ENCODE assay signal across 1 cellular context in the genomic region with DNA sequence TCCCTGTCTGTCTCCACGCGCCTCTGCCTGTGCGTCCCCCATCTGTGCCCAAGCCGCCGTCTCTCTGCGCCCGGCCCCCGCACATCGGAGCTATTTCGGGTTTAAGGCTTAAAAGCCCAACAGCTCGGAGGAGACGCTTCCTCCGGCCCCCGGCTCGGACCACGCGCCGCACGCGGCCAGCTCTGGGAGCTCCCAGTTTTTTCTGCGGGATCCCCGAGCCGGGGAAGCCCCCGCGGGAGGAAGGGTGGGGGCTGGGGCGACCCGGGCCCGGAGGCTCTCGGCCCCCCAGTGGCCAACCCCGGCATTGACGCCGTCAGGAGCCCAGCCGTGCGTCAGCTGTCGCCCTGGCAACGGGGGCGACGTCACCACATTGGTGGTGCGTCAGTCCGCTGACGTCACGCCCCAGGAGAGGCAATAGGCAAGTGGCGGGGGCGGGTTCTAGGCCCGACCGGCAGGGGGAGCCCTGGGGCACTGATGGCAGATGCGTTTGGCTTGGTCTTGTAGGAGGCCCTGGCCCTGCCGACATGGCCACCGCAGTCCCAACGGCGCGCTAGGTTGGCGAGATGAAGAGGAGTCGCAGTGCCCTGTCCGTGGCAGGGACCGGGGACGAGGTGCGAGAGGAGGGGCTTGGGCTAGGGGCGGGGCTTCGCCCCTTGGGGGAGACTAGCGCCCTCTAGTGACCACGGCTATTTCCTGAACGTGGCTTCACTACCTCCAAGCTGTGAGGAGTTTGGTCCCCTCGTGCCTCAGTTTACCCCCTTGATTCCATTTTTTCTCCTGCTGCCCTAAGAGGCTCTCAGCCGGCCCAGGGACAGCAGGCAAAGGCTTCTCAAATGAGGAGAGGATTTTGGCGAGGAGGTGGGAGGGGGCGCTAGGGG.
TF ChIP-seq lines count a peak whose summit lies in the region.

No MANE protein-coding gene starts in this region.

TF ChIP-seq in HepG2, 621 proteins besides CTCF, POLR2A, EP300 and RAD21 (continued from another document and continues in another):
- TF ChIP-seq, protein P1, sequence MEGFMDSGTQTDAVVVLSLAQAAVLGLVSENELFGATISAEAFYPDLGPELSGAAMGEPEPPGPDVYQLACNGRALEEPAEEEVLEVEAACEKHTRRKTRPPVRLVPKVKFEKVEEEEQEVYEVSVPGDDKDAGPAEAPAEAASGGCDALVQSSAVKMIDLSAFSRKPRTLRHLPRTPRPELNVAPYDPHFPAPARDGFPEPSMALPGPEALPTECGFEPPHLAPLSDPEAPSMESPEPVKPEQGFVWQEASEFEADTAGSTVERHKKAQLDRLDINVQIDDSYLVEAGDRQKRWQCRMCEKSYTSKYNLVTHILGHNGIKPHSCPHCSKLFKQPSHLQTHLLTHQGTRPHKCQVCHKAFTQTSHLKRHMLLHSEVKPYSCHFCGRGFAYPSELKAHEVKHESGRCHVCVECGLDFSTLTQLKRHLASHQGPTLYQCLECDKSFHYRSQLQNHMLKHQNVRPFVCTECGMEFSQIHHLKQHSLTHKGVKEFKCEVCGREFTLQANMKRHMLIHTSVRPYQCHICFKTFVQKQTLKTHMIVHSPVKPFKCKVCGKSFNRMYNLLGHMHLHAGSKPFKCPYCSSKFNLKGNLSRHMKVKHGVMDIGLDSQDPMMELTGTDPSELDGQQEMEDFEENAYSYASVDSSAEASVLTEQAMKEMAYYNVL (CRISPR knock-in tag; IDR thresholded peaks at IDR 0.05; ENCODE audit: borderline replicate concordance): peak; percentile 91
- TF ChIP-seq HCFC1 (IDR thresholded peaks at IDR 0.05; ENCODE audit: low read depth, low read length) (no peak), RFX5 (IDR thresholded peaks at IDR 0.05; ENCODE audit: low read depth, low read length) (peak; percentile 93), ZNF605 (CRISPR knock-in tag; IDR thresholded peaks at IDR 0.05) (peak; percentile 81; the same call in 1 of the 2 replicates), GZF1 (CRISPR knock-in tag; IDR thresholded peaks at IDR 0.05) (no peak), GABPB1 (CRISPR knock-in tag; IDR thresholded peaks at IDR 0.05) (peak; percentile 89), SP1 (IDR thresholded peaks at IDR 0.05) (no peak), SP1 (CRISPR knock-in tag; IDR thresholded peaks at IDR 0.05) (peak; percentile 88), RBM22 (optimal IDR thresholded peaks at IDR 0.05; ENCODE audit: low read length) (peak; percentile 98), KDM2A (CRISPR knock-in tag; IDR thresholded peaks at IDR 0.05; ENCODE audit: borderline replicate concordance, low read depth) (peak; percentile 77), SNAI1 (CRISPR knock-in tag; IDR thresholded peaks at IDR 0.05; ENCODE audit: borderline replicate concordance) (no peak), SP2 (CRISPR knock-in tag; IDR thresholded peaks at IDR 0.05) (peak; percentile 33; the same call in 1 of the 2 replicates), ZNF564 (CRISPR knock-in tag; IDR thresholded peaks at IDR 0.05) (no peak), RXRB (CRISPR knock-in tag; IDR thresholded peaks at IDR 0.05; ENCODE audit: borderline replicate concordance) (peak; percentile 70), ZNF652 (CRISPR knock-in tag; IDR thresholded peaks at IDR 0.05; ENCODE audit: borderline replicate concordance, low read depth) (no peak; the same call in 1 of the 2 replicates), FOXA3 (CRISPR knock-in tag; IDR thresholded peaks at IDR 0.05) (peak; percentile 68), ZFP36L2 (CRISPR knock-in tag; IDR thresholded peaks at IDR 0.05) (no peak), ZNF232 (CRISPR knock-in tag; IDR thresholded peaks at IDR 0.05; ENCODE audit: borderline replicate concordance) (peak; percentile 82; the same call in 1 of the 2 replicates)
- TF ChIP-seq, protein P2, sequence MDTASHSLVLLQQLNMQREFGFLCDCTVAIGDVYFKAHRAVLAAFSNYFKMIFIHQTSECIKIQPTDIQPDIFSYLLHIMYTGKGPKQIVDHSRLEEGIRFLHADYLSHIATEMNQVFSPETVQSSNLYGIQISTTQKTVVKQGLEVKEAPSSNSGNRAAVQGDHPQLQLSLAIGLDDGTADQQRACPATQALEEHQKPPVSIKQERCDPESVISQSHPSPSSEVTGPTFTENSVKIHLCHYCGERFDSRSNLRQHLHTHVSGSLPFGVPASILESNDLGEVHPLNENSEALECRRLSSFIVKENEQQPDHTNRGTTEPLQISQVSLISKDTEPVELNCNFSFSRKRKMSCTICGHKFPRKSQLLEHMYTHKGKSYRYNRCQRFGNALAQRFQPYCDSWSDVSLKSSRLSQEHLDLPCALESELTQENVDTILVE (CRISPR knock-in tag; IDR thresholded peaks at IDR 0.05): peak; percentile 90
- TF ChIP-seq, protein P3, sequence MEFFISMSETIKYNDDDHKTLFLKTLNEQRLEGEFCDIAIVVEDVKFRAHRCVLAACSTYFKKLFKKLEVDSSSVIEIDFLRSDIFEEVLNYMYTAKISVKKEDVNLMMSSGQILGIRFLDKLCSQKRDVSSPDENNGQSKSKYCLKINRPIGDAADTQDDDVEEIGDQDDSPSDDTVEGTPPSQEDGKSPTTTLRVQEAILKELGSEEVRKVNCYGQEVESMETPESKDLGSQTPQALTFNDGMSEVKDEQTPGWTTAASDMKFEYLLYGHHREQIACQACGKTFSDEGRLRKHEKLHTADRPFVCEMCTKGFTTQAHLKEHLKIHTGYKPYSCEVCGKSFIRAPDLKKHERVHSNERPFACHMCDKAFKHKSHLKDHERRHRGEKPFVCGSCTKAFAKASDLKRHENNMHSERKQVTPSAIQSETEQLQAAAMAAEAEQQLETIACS (CRISPR knock-in tag; IDR thresholded peaks at IDR 0.05): no peak
- TF ChIP-seq, protein P4, sequence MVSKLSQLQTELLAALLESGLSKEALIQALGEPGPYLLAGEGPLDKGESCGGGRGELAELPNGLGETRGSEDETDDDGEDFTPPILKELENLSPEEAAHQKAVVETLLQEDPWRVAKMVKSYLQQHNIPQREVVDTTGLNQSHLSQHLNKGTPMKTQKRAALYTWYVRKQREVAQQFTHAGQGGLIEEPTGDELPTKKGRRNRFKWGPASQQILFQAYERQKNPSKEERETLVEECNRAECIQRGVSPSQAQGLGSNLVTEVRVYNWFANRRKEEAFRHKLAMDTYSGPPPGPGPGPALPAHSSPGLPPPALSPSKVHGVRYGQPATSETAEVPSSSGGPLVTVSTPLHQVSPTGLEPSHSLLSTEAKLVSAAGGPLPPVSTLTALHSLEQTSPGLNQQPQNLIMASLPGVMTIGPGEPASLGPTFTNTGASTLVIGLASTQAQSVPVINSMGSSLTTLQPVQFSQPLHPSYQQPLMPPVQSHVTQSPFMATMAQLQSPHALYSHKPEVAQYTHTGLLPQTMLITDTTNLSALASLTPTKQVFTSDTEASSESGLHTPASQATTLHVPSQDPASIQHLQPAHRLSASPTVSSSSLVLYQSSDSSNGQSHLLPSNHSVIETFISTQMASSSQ (IDR thresholded peaks at IDR 0.05; ENCODE audit: low read depth): no peak
- TF ChIP-seq, protein P4 (CRISPR knock-in tag; IDR thresholded peaks at IDR 0.05; ENCODE audit: borderline replicate concordance): peak; percentile 53; the same call in 1 of the 2 replicates
- TF ChIP-seq, protein P5, sequence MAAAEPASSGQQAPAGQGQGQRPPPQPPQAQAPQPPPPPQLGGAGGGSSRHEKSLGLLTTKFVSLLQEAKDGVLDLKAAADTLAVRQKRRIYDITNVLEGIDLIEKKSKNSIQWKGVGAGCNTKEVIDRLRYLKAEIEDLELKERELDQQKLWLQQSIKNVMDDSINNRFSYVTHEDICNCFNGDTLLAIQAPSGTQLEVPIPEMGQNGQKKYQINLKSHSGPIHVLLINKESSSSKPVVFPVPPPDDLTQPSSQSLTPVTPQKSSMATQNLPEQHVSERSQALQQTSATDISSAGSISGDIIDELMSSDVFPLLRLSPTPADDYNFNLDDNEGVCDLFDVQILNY (CRISPR knock-in tag; conservative IDR thresholded peaks at IDR 0.05): no peak; the same call in 1 of the 2 replicates
- TF ChIP-seq, protein P6, sequence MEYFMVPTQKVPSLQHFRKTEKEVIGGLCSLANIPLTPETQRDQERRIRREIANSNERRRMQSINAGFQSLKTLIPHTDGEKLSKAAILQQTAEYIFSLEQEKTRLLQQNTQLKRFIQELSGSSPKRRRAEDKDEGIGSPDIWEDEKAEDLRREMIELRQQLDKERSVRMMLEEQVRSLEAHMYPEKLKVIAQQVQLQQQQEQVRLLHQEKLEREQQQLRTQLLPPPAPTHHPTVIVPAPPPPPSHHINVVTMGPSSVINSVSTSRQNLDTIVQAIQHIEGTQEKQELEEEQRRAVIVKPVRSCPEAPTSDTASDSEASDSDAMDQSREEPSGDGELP (IDR thresholded peaks at IDR 0.05; ENCODE audit: borderline replicate concordance, low read depth): peak; percentile 46; the same call in 1 of the 2 replicates
- TF ChIP-seq, protein P7, sequence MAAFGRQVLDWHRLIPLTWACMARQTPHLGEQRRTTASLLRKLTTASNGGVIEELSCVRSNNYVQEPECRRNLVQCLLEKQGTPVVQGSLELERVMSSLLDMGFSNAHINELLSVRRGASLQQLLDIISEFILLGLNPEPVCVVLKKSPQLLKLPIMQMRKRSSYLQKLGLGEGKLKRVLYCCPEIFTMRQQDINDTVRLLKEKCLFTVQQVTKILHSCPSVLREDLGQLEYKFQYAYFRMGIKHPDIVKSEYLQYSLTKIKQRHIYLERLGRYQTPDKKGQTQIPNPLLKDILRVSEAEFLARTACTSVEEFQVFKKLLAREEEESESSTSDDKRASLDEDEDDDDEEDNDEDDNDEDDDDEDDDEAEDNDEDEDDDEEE (CRISPR knock-in tag; IDR thresholded peaks at IDR 0.05): no peak
- TF ChIP-seq, protein P8, sequence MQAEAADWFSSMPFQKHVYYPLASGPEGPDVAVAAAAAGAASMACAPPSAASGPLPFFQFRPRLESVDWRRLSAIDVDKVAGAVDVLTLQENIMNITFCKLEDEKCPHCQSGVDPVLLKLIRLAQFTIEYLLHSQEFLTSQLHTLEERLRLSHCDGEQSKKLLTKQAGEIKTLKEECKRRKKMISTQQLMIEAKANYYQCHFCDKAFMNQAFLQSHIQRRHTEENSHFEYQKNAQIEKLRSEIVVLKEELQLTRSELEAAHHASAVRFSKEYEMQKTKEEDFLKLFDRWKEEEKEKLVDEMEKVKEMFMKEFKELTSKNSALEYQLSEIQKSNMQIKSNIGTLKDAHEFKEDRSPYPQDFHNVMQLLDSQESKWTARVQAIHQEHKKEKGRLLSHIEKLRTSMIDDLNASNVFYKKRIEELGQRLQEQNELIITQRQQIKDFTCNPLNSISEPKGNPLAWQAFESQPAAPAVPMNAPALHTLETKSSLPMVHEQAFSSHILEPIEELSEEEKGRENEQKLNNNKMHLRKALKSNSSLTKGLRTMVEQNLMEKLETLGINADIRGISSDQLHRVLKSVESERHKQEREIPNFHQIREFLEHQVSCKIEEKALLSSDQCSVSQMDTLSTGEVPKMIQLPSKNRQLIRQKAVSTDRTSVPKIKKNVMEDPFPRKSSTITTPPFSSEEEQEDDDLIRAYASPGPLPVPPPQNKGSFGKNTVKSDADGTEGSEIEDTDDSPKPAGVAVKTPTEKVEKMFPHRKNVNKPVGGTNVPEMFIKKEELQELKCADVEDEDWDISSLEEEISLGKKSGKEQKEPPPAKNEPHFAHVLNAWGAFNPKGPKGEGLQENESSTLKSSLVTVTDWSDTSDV (CRISPR knock-in tag; IDR thresholded peaks at IDR 0.05): no peak
